8 cellular contexts compared by ENCODE assay signal in genomic region chr15:63509933-63510547, GRCh38. TPM values are rescaled to one million over a fixed set of nuclear protein-coding genes. Genes with fewer than 3 reads are reported as not detected.
DNase-seq lines count a peak whose midpoint lies in the region; ATAC-seq and TF ChIP-seq lines count a peak whose summit lies in the region.

No MANE protein-coding gene starts in this region.

- no peak overlapping the region for H2BK5ac ChIP-seq in H9 (ENCODE audit: insufficient read length, low read length)

- peaks cover 16% of the 10 kb centered on the region for H3K27me3 ChIP-seq in H9 (ENCODE audit: insufficient read depth, low read length)

- no peak overlapping the region for H4K5ac ChIP-seq in H9 (ENCODE audit: insufficient read length, low read depth, low read length)

- no peak overlapping the region for H3K23ac ChIP-seq in H9 (ENCODE audit: insufficient read length, low read depth, low read length)

- no peak overlapping the region for H3K9ac ChIP-seq in H9 (ENCODE audit: extremely low read depth, insufficient read length, low read length)

- H2BK12ac ChIP-seq in H9 (ENCODE audit: insufficient read length, low read depth, low read length): no peak overlapping the region

- no peak for DNase-seq in activated CD4-positive, alpha-beta T cell treated with anti-CD3 and anti-CD28 coated beads, Interleukin-2, amount 10 ng/mL, durations not matched to agents 24 days and 14 days
- no peak for DNase-seq in activated CD4-positive, alpha-beta T cell treated with anti-CD3 and anti-CD28 coated beads, Interleukin-2, amount 50 U/mL, for 48 hours
- DNase-seq in activated CD8-positive, alpha-beta T cell treated with anti-CD3 and anti-CD28 coated beads, Interleukin-2, amount 10 ng/mL, durations not matched to agents 7 days and 5 days: no peak
- DNase-seq in fibroblast of pulmonary artery (ENCODE audit: low read depth) (peak; percentile 61), H9 (no peak), HEK293T (ENCODE audit: extremely low spot score) (no peak), hippocampal formation (lab: John Stamatoyannopoulos, UW) (no peak)
- no peak for DNase-seq in stimulated activated naive CD8-positive, alpha-beta T cell treated with anti-CD3 and anti-CD28 coated beads, Interleukin-15, amount 100 ng/mL, for 72 hours

- no peak overlapping the region for H2BK15ac ChIP-seq in H9 (ENCODE audit: low read depth, low read length)

- H3K14ac ChIP-seq in H9 (ENCODE audit: insufficient read depth, low read length): no peak overlapping the region

- no peak overlapping the region for H3K56ac ChIP-seq in H9 (ENCODE audit: insufficient read length, low read depth, low read length)

- H3K9me3 Mint-ChIP-seq in activated CD4-positive, alpha-beta T cell treated with anti-CD3 and anti-CD28 coated beads, Interleukin-2, amount 10 ng/mL, durations not matched to agents 24 days and 14 days: no peaks in the 10 kb centered on the region
- no peaks in the 10 kb centered on the region for H3K9me3 Mint-ChIP-seq in activated CD8-positive, alpha-beta T cell treated with anti-CD3 and anti-CD28 coated beads, Interleukin-2, amount 10 ng/mL, durations not matched to agents 7 days and 5 days (ENCODE audit: insufficient read depth)
- no peaks in the 10 kb centered on the region for H3K9me3 Mint-ChIP-seq in stimulated activated naive CD8-positive, alpha-beta T cell treated with anti-CD3 and anti-CD28 coated beads, Interleukin-15, amount 100 ng/mL, for 72 hours
- no peaks in the 10 kb centered on the region for H3K9me3 Mint-ChIP-seq in H9

- peak overlapping the region; percentile 38 for H3K27ac Mint-ChIP-seq in activated CD4-positive, alpha-beta T cell treated with anti-CD3 and anti-CD28 coated beads, Interleukin-2, amount 10 ng/mL, durations not matched to agents 24 days and 14 days
- peak overlapping the region; percentile 21 for H3K27ac Mint-ChIP-seq in activated CD8-positive, alpha-beta T cell treated with anti-CD3 and anti-CD28 coated beads, Interleukin-2, amount 10 ng/mL, durations not matched to agents 7 days and 5 days
- H3K27ac Mint-ChIP-seq in stimulated activated naive CD8-positive, alpha-beta T cell treated with anti-CD3 and anti-CD28 coated beads, Interleukin-15, amount 100 ng/mL, for 72 hours: peak overlapping the region; percentile 5 to 20
- peak overlapping the region in 1 of 3 experiments; percentile 84; a peak in 2 of 7 replicates for H3K27ac Mint-ChIP-seq in H9

- no peak overlapping the region for H2BK20ac ChIP-seq in H9 (ENCODE audit: low read depth, low read length, poor library complexity, severe bottlenecking)

- H3K4ac ChIP-seq in H9 (ENCODE audit: low read depth, low read length): no peak overlapping the region

- POLR2A ChIA-PET in activated CD8-positive, alpha-beta T cell treated with anti-CD3 and anti-CD28 coated beads, Interleukin-2, amount 10 ng/mL, durations not matched to agents 7 days and 5 days (lab: Charles Lee): interaction anchor here (0.6 to 1.6 kb wide), 4 partner anchors 23 to 326 kb away, joined by 3 to 5 read pairs (median 3); no protein-coding TSS in a partner anchor
- POLR2A ChIA-PET in HEK293T (lab: Yijun Ruan, JAX): interaction anchor here (0.9 kb wide), 1 partner anchor 90 kb away, joined by 4 read pairs; no protein-coding TSS in a partner anchor

- no peaks in the 10 kb centered on the region for H3K27me3 Mint-ChIP-seq in activated CD4-positive, alpha-beta T cell treated with anti-CD3 and anti-CD28 coated beads, Interleukin-2, amount 10 ng/mL, durations not matched to agents 24 days and 14 days
- no peaks in the 10 kb centered on the region for H3K27me3 Mint-ChIP-seq in activated CD8-positive, alpha-beta T cell treated with anti-CD3 and anti-CD28 coated beads, Interleukin-2, amount 10 ng/mL, durations not matched to agents 7 days and 5 days (ENCODE audit: low read depth)
- no peaks in the 10 kb centered on the region for H3K27me3 Mint-ChIP-seq in stimulated activated naive CD8-positive, alpha-beta T cell treated with anti-CD3 and anti-CD28 coated beads, Interleukin-15, amount 100 ng/mL, for 72 hours
- peaks cover 56% of the 10 kb centered on the region for H3K27me3 Mint-ChIP-seq in H9 (ENCODE audit: low read depth)

- no peak overlapping the region for H3K18ac ChIP-seq in H9 (ENCODE audit: insufficient read length, low read depth, low read length)

- ATAC-seq in activated CD8-positive, alpha-beta T cell treated with anti-CD3 and anti-CD28 coated beads, Interleukin-2, amount 10 ng/mL, durations not matched to agents 7 days and 5 days: no peak
- ATAC-seq in stimulated activated naive CD8-positive, alpha-beta T cell treated with anti-CD3 and anti-CD28 coated beads, Interleukin-15, amount 100 ng/mL, for 72 hours: peak; percentile 43

- H4K20me1 ChIP-seq in H9 (ENCODE audit: control insufficient read depth, insufficient read depth, insufficient read length): no peaks in the 10 kb centered on the region

- no peak overlapping the region for H4K8ac ChIP-seq in H9 (replicated peaks; ENCODE audit: insufficient read length, low read depth, low read length)

- no peak overlapping the region for H2AFZ ChIP-seq in H9 (ENCODE audit: low read length)

- peaks cover 8% of the 10 kb centered on the region for H3K36me3 Mint-ChIP-seq in activated CD4-positive, alpha-beta T cell treated with anti-CD3 and anti-CD28 coated beads, Interleukin-2, amount 10 ng/mL, durations not matched to agents 24 days and 14 days (ENCODE audit: low read depth)
- peaks cover 13% of the 10 kb centered on the region for H3K36me3 Mint-ChIP-seq in activated CD8-positive, alpha-beta T cell treated with anti-CD3 and anti-CD28 coated beads, Interleukin-2, amount 10 ng/mL, durations not matched to agents 7 days and 5 days (ENCODE audit: low read depth)
- no peaks in the 10 kb centered on the region for H3K36me3 Mint-ChIP-seq in H9 (ENCODE audit: insufficient read depth in 1 of 3, low read depth in 3 of 3)

- no peaks in the 10 kb centered on the region for H3K9me3 ChIP-seq in H9 (ENCODE audit: control insufficient read depth, low read depth, low read length)

- TF ChIP-seq CTCF in fibroblast of pulmonary artery (IDR thresholded peaks at IDR 0.05; ENCODE audit: low read length, missing control alignments) (no peak), H9 (conservative IDR thresholded peaks at IDR 0.05) (no peak)

- intact Hi-C loops in activated CD4-positive, alpha-beta T cell treated with anti-CD3 and anti-CD28 coated beads, Interleukin-2, amount 10 ng/mL, durations not matched to agents 24 days and 14 days (cut with micrococcal nuclease): loop anchor here (10.0 kb wide), 1 partner anchor 585 kb away; the partner anchor contains the start of genes CIAO2A and SNX1

- no peaks in the 10 kb centered on the region for H3K79me1 ChIP-seq in H9 (ENCODE audit: insufficient read depth, low read depth, low read length, poor library complexity, severe bottlenecking)

- no peak overlapping the region for H3K27ac ChIP-seq in H9 (ENCODE audit: insufficient read length, low read depth, low read length)

- H3K4me1 Mint-ChIP-seq in activated CD4-positive, alpha-beta T cell treated with anti-CD3 and anti-CD28 coated beads, Interleukin-2, amount 10 ng/mL, durations not matched to agents 24 days and 14 days: peaks cover 66% of the 10 kb centered on the region
- H3K4me1 Mint-ChIP-seq in activated CD8-positive, alpha-beta T cell treated with anti-CD3 and anti-CD28 coated beads, Interleukin-2, amount 10 ng/mL, durations not matched to agents 7 days and 5 days (ENCODE audit: low read depth): peaks cover 81% of the 10 kb centered on the region
- peaks cover 89% of the 10 kb centered on the region for H3K4me1 Mint-ChIP-seq in stimulated activated naive CD8-positive, alpha-beta T cell treated with anti-CD3 and anti-CD28 coated beads, Interleukin-15, amount 100 ng/mL, for 72 hours
- H3K4me1 Mint-ChIP-seq in H9: peaks cover 27 to 63% of the 10 kb centered on the region in 2 experiments

- H3K4me1 ChIP-seq in H9 (ENCODE audit: insufficient read depth, low read length): 0 out of 2 replicates have a peak, but pooled peaks cover 4% of the 10 kb centered on the region

- peaks cover 2% of the 10 kb centered on the region for H3K23me2 ChIP-seq in H9 (ENCODE audit: insufficient read length, low read depth, low read length, poor library complexity, severe bottlenecking)

- WGBS in H9 (ENCODE audit: extremely low coverage, insufficient read length, low lambda C conversion rate): no CpG with 5 or more reads among the region's 4 CpGs

- CTCF ChIA-PET in activated CD8-positive, alpha-beta T cell treated with anti-CD3 and anti-CD28 coated beads, Interleukin-2, amount 10 ng/mL, durations not matched to agents 7 days and 5 days (lab: Charles Lee): interaction anchor here (0.7 to 2.7 kb wide), 20 partner anchors 12 to 537 kb away, joined by 3 to 24 read pairs (median 4); partner anchors contain the start of gene DAPK2
- CTCF ChIA-PET in HEK293T (lab: Yijun Ruan, JAX): interaction anchor here (0.8 kb wide), 1 partner anchor 17 kb away, joined by 3 read pairs; no protein-coding TSS in a partner anchor

- no peak overlapping the region for H4K91ac ChIP-seq in H9 (ENCODE audit: insufficient read length, low read depth, low read length)

- no peaks in the 10 kb centered on the region for H3K79me2 ChIP-seq in H9 (ENCODE audit: insufficient read depth, low read length)

- no peak overlapping the region for H3K4me3 ChIP-seq in fibroblast of pulmonary artery (replicated peaks; ENCODE audit: low read depth, low read length)

- no peak overlapping the region for H2BK120ac ChIP-seq in H9 (ENCODE audit: low read depth, low read length, poor library complexity, severe bottlenecking)

- H3K4me3 Mint-ChIP-seq in activated CD4-positive, alpha-beta T cell treated with anti-CD3 and anti-CD28 coated beads, Interleukin-2, amount 10 ng/mL, durations not matched to agents 24 days and 14 days: peak overlapping the region; percentile 47
- no peak overlapping the region for H3K4me3 Mint-ChIP-seq in activated CD8-positive, alpha-beta T cell treated with anti-CD3 and anti-CD28 coated beads, Interleukin-2, amount 10 ng/mL, durations not matched to agents 7 days and 5 days
- H3K4me3 Mint-ChIP-seq in stimulated activated naive CD8-positive, alpha-beta T cell treated with anti-CD3 and anti-CD28 coated beads, Interleukin-15, amount 100 ng/mL, for 72 hours: peak overlapping the region; percentile 55 to 66
- H3K4me3 Mint-ChIP-seq in H9: peak overlapping the region in 1 of 2 experiments; percentile 49; a peak in 3 of 5 replicates

- H3K4me2 ChIP-seq in H9 (ENCODE audit: insufficient read depth, insufficient read length, low read length): no peak overlapping the region

- H3T11ph ChIP-seq in H9 (ENCODE audit: low read length): no peak overlapping the region

- no peak overlapping the region for H2AK5ac ChIP-seq in H9 (ENCODE audit: insufficient read length, low read length)

TF ChIP-seq in HEK293T, 16 proteins besides CTCF, POLR2A, EP300 and RAD21 (continues in another document):
- TF ChIP-seq BHLHE40 (IDR thresholded peaks at IDR 0.05; ENCODE audit: borderline replicate concordance) (no peak), CTBP1 (IDR thresholded peaks at IDR 0.05; ENCODE audit: borderline replicate concordance) (no peak), ARNT (IDR thresholded peaks at IDR 0.05) (no peak), SP1 (IDR thresholded peaks at IDR 0.05) (no peak)

RNA-seq across cellular contexts. Expression of gene USP3, which starts 5.6 kb away (rescaled TPM):
- total RNA-seq in activated CD4-positive, alpha-beta T cell treated with anti-CD3 and anti-CD28 coated beads, Interleukin-2, amount 10 ng/mL, durations not matched to agents 24 days and 14 days: 46.7 and 49.2 TPM in 2 replicates
- total RNA-seq in activated CD8-positive, alpha-beta T cell treated with anti-CD3 and anti-CD28 coated beads, Interleukin-2, amount 10 ng/mL, durations not matched to agents 7 days and 5 days: 10 to 100 TPM; 48.3 to 49.1 TPM
- 12.0 and 14.2 TPM in 2 replicates for total RNA-seq in H9 (2021)
